ENCODE assay signal across 8 cellular contexts in genomic region chr1:8096105-8097011, GRCh38.
DNase-seq lines count a peak whose midpoint lies in the region; ATAC-seq lines count a peak whose summit lies in the region.

No MANE protein-coding gene starts in this region.

- peaks cover 41% of the 10 kb centered on the region for H3K4me1 ChIP-seq in adipocyte (ENCODE audit: control insufficient read depth, insufficient read depth, low read length)
- H3K4me1 ChIP-seq in urinary bladder (ENCODE audit: insufficient read depth): no peaks in the 10 kb centered on the region

- peaks cover 0 to 20% of the 10 kb centered on the region in 2 donors for H3K36me3 Mint-ChIP-seq in activated naive CD4-positive, alpha-beta T cell treated with anti-CD3 and anti-CD28 coated beads, Interleukin-2, amount 50 U/mL, for 72 hours

- no peaks in the 10 kb centered on the region for H3K27me3 ChIP-seq in adipocyte (replicated peaks; ENCODE audit: control insufficient read depth, insufficient read depth, low read length)

- H3K9me3 Mint-ChIP-seq in activated naive CD4-positive, alpha-beta T cell treated with anti-CD3 and anti-CD28 coated beads, Interleukin-2, amount 50 U/mL, for 72 hours: peaks cover 0 to 15% of the 10 kb centered on the region in 2 donors

- peak overlapping the region; percentile 59 for H3K4me3 ChIP-seq in adipocyte (ENCODE audit: low read length)
- H3K4me3 ChIP-seq in urinary bladder (ENCODE audit: low read depth, low read length): no peak overlapping the region

- H3K27ac Mint-ChIP-seq in activated naive CD4-positive, alpha-beta T cell treated with anti-CD3 and anti-CD28 coated beads, Interleukin-2, amount 50 U/mL, for 72 hours: peak overlapping the region; percentile 62 to 97

- ATAC-seq in activated naive CD4-positive, alpha-beta T cell treated with anti-CD3 and anti-CD28 coated beads, Interleukin-2, amount 50 U/mL, for 72 hours: peak; percentile 51 to 62
- ATAC-seq in GM19452 (IDR thresholded peaks at IDR 0.05; ENCODE audit: unreplicated experiment) (no peak), HG03175 (IDR thresholded peaks at IDR 0.05; ENCODE audit: unreplicated experiment) (no peak)

- H3K36me3 ChIP-seq in adipocyte (ENCODE audit: control insufficient read depth, insufficient read depth, low read length, severe bottlenecking) (no peaks in the 10 kb centered on the region), urinary bladder (ENCODE audit: insufficient read depth) (no peaks in the 10 kb centered on the region)

- H3K27ac ChIP-seq in urinary bladder (ENCODE audit: low read depth): peak overlapping the region; percentile 45

- WGBS in urinary bladder: 55% methylated on average over 12 of the region's 12 CpGs

- DNase-seq in activated naive CD4-positive, alpha-beta T cell treated with anti-CD3 and anti-CD28 coated beads, Interleukin-2, amount 50 U/mL, for 72 hours (ENCODE audit: low spot score in 2 of 2): no peak
- no peak for DNase-seq in activated naive CD4-positive, alpha-beta T cell treated with anti-CD3 and anti-CD28 coated beads, Interleukin-2, amount 50 U/mL, for 16 hours
- DNase-seq in adipocyte (ENCODE audit: low read depth) (peak; percentile 78), left kidney (ENCODE audit: low read depth, low spot score) (peak; percentile 28)
- DNase-seq in activated effector memory CD4-positive, alpha-beta T cell treated with anti-CD3 and anti-CD28 coated beads, Interleukin-2, amount 50 U/mL, for 16 hours: no peak

- H3K9me3 ChIP-seq in adipocyte (ENCODE audit: control insufficient read depth, low read length): no peaks in the 10 kb centered on the region

- peak overlapping the region; percentile 81 for H3K9ac ChIP-seq in adipocyte (ENCODE audit: low read length)

Comparison
In these comparisons a context has a peak if more than half of its experiments do, and no peak if none do; other contexts are left out.
1. ATAC-seq: peak in activated naive CD4-positive, alpha-beta T cell treated with anti-CD3 and anti-CD28 coated beads, Interleukin-2, amount 50 U/mL, for 72 hours (2 of 2); none in GM19452 (single experiment) and HG03175 (single experiment).
2. DNase-seq: peak in adipocyte (single experiment) and left kidney (single experiment); none in activated naive CD4-positive, alpha-beta T cell treated with anti-CD3 and anti-CD28 coated beads, Interleukin-2, amount 50 U/mL, for 72 hours (0 of 2), activated naive CD4-positive, alpha-beta T cell treated with anti-CD3 and anti-CD28 coated beads, Interleukin-2, amount 50 U/mL, for 16 hours (single experiment) and activated effector memory CD4-positive, alpha-beta T cell treated with anti-CD3 and anti-CD28 coated beads, Interleukin-2, amount 50 U/mL, for 16 hours (single experiment).